Comparison of ENCODE assay signal across 14 cellular contexts in the genomic region with DNA sequence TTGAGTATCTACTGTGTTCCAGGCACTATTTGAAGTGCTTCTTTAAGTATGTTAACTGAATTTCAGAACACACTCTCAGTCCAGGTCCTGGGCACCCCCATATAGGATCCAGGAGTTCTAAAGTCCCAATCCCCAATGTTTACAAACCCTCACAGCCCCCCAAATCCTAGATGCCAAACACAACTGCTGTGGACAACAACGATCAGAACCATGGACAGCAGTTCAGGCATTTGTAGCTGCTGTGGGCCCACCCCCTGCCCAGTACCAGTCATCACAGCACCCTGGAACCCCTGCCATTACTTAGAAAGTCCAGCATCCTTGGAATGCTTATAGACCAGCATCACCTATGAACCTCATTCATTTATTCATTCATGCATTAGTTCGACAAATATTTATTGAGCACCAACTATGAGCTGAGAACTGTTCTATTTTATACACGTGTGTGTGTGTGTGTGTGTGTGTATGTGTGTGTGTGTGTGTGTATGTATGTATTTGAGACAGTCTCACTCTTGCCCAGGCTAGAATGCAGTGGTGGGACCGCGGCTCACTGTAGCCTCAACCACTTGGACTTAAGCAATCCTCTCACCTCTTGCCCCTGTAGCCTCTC. TPM values are rescaled to one million over a fixed set of nuclear protein-coding genes. Genes with fewer than 3 reads are reported as not detected.
A peak's percentile ranks its signal among the peaks of the same experiment; 100 is the strongest.
DNase-seq lines count a peak whose midpoint lies in the region; ATAC-seq and TF ChIP-seq lines count a peak whose summit lies in the region.
"Had no signal": no experiment of that assay in that cellular context is flagged by ENCODE, and none has a peak within 500 bp of the region (broad histone marks: within the 10 kb centered on the region; RNA-seq: fewer than 3 reads in every experiment).

No MANE protein-coding gene starts in this region.

- peaks cover 5% of the 10 kb centered on the region for H3K27me3 Mint-ChIP-seq in activated CD8-positive, alpha-beta T cell treated with anti-CD3 and anti-CD28 coated beads, Interleukin-2, amount 10 ng/mL, durations not matched to agents 7 days and 5 days (ENCODE audit: low read depth)
- H3K27me3 Mint-ChIP-seq in activated T-helper 1 cell treated with anti-CD3 and anti-CD28 coated beads, Interleukin-12 subunit alpha, Interleukin-12 subunit beta, Interleukin-2, Interleukin-4 antibody, amounts not matched to agents 30 ng/mL and 10 ng/mL and 1 ng/mL, durations not matched to agents 14 hours and 24 hours and 36 hours (ENCODE audit: insufficient read depth), result peaks cover 9% of the 10 kb centered on the region

- H3K23ac ChIP-seq in IMR-90 (ENCODE audit: low read depth, low read length), result no peak overlapping the region

- H4K91ac ChIP-seq in IMR-90 (ENCODE audit: insufficient read depth, low read depth, low read length), result no peak overlapping the region

- no peaks in the 10 kb centered on the region for H3K36me3 ChIP-seq in DND-41 (ENCODE audit: insufficient read depth, low read length)
- H3K36me3 ChIP-seq in IMR-90 (ENCODE audit: control insufficient read depth, insufficient read depth, low read length), result no peaks in the 10 kb centered on the region
- no peaks in the 10 kb centered on the region for H3K36me3 ChIP-seq in ovary
- no peaks in the 10 kb centered on the region for H3K36me3 ChIP-seq in lower lobe of right lung

- H3K79me1 ChIP-seq in IMR-90 (ENCODE audit: low read depth in 1 of 2, low read length in 2 of 2), result no peaks in the 10 kb centered on the region

- TF ChIP-seq EP300 in ovary (IDR thresholded peaks at IDR 0.05), result no peak

- H3K4me3 Mint-ChIP-seq in activated CD8-positive, alpha-beta T cell treated with anti-CD3 and anti-CD28 coated beads, Interleukin-2, amount 10 ng/mL, durations not matched to agents 7 days and 5 days, result no peak overlapping the region
- no peak overlapping the region for H3K4me3 Mint-ChIP-seq in activated T-helper 1 cell treated with anti-CD3 and anti-CD28 coated beads, Interleukin-12 subunit alpha, Interleukin-12 subunit beta, Interleukin-2, Interleukin-4 antibody, amounts not matched to agents 30 ng/mL and 10 ng/mL and 1 ng/mL, durations not matched to agents 14 hours and 24 hours and 36 hours
- H3K4me3 Mint-ChIP-seq: activated CD8-positive, alpha-beta memory T cell treated with anti-CD3 and anti-CD28 coated beads, Interleukin-2, amount 10 ng/mL, durations not matched to agents 7 days and 5 days; brain had no signal

- no peak overlapping the region for H3K14ac ChIP-seq in IMR-90 (replicated peaks; ENCODE audit: low read depth, low read length)

- H3K4me1 Mint-ChIP-seq in activated CD8-positive, alpha-beta T cell treated with anti-CD3 and anti-CD28 coated beads, Interleukin-2, amount 10 ng/mL, durations not matched to agents 7 days and 5 days (ENCODE audit: low read depth), result no peaks in the 10 kb centered on the region
- H3K4me1 Mint-ChIP-seq in activated T-helper 1 cell treated with anti-CD3 and anti-CD28 coated beads, Interleukin-12 subunit alpha, Interleukin-12 subunit beta, Interleukin-2, Interleukin-4 antibody, amounts not matched to agents 30 ng/mL and 10 ng/mL and 1 ng/mL, durations not matched to agents 14 hours and 24 hours and 36 hours (ENCODE audit: low read depth), result no peaks in the 10 kb centered on the region
- H3K4me1 Mint-ChIP-seq: activated CD8-positive, alpha-beta memory T cell treated with anti-CD3 and anti-CD28 coated beads, Interleukin-2, amount 10 ng/mL, durations not matched to agents 7 days and 5 days; brain had no signal

- no peak overlapping the region for H3K4ac ChIP-seq in IMR-90 (ENCODE audit: low read depth, low read length)

- TF ChIP-seq CTCF in DND-41 (IDR thresholded peaks at IDR 0.05; ENCODE audit: borderline replicate concordance, extremely low read depth, low read length, poor library complexity, severe bottlenecking) (no peak), IMR-90 (conservative IDR thresholded peaks at IDR 0.05; ENCODE audit: low read depth, low read length) (no peak), ovary (IDR thresholded peaks at IDR 0.05) (no peak), lower lobe of right lung (IDR thresholded peaks at IDR 0.05) (no peak)

- H4K20me1 ChIP-seq in DND-41 (ENCODE audit: insufficient read depth, low read length) (no peaks in the 10 kb centered on the region), IMR-90 (ENCODE audit: insufficient read depth, low read length) (no peaks in the 10 kb centered on the region)

- H3K27ac ChIP-seq in DND-41 (ENCODE audit: low read length) (no peak overlapping the region), IMR-90 (ENCODE audit: insufficient read depth, low read length) (no peak overlapping the region), ovary (no peak overlapping the region), lower lobe of right lung (no peak overlapping the region)
- H3K27ac ChIP-seq: epithelial cell of prostate had no signal

- in situ Hi-C loops in IMR-90 (cut with MboI; ENCODE audit: low sequenced_read_pairs), result no loop called here

- H3K9me3 ChIP-seq in DND-41 (ENCODE audit: insufficient read depth, low read length, severe bottlenecking), result no peaks in the 10 kb centered on the region
- no peaks in the 10 kb centered on the region for H3K9me3 ChIP-seq in IMR-90 (ENCODE audit: control insufficient read depth, insufficient read depth, low read length)
- H3K9me3 ChIP-seq in ovary, result no peaks in the 10 kb centered on the region
- no peaks in the 10 kb centered on the region for H3K9me3 ChIP-seq in lower lobe of right lung

- H3K9me1 ChIP-seq in IMR-90 (ENCODE audit: insufficient read depth, low read length), result no peaks in the 10 kb centered on the region

- no peak overlapping the region for H3K27ac Mint-ChIP-seq in activated CD8-positive, alpha-beta T cell treated with anti-CD3 and anti-CD28 coated beads, Interleukin-2, amount 10 ng/mL, durations not matched to agents 7 days and 5 days
- no peak overlapping the region for H3K27ac Mint-ChIP-seq in activated T-helper 1 cell treated with anti-CD3 and anti-CD28 coated beads, Interleukin-12 subunit alpha, Interleukin-12 subunit beta, Interleukin-2, Interleukin-4 antibody, amounts not matched to agents 30 ng/mL and 10 ng/mL and 1 ng/mL, durations not matched to agents 14 hours and 24 hours and 36 hours
- H3K27ac Mint-ChIP-seq: activated CD8-positive, alpha-beta memory T cell treated with anti-CD3 and anti-CD28 coated beads, Interleukin-2, amount 10 ng/mL, durations not matched to agents 7 days and 5 days; brain had no signal

- H3K9ac ChIP-seq in DND-41 (ENCODE audit: low read depth, low read length), result no peak overlapping the region
- H3K9ac ChIP-seq in IMR-90 (ENCODE audit: low read depth, low read length), result no peak overlapping the region

- H3K27me3 ChIP-seq in DND-41 (ENCODE audit: insufficient read depth, low read length, poor library complexity) (no peaks in the 10 kb centered on the region), IMR-90 (ENCODE audit: control insufficient read depth, insufficient read depth, low read length) (peaks cover 9% of the 10 kb centered on the region), ovary (no peaks in the 10 kb centered on the region), lower lobe of right lung (ENCODE audit: low read depth) (peaks cover 22% of the 10 kb centered on the region)

- no peak for TF ChIP-seq POLR2A in IMR-90 (IDR thresholded peaks at IDR 0.05; ENCODE audit: low read depth, low read length)
- TF ChIP-seq POLR2A in ovary (IDR thresholded peaks at IDR 0.05), result no peak

- no peak overlapping the region for H3K18ac ChIP-seq in IMR-90 (ENCODE audit: low read depth, low read length)

- peak; percentile 83 for ATAC-seq in DND-41 (ENCODE audit: insufficient read depth, low read depth)
- ATAC-seq in IMR-90 (ENCODE audit: low read depth), result peak; percentile 60; the same call in 1 of the 2 replicates
- no peak for ATAC-seq in activated CD8-positive, alpha-beta T cell treated with anti-CD3 and anti-CD28 coated beads, Interleukin-2, amount 10 ng/mL, durations not matched to agents 7 days and 5 days
- no peak for ATAC-seq in lower lobe of right lung
- ATAC-seq: activated CD8-positive, alpha-beta memory T cell treated with anti-CD3 and anti-CD28 coated beads, Interleukin-2, amount 10 ng/mL, durations not matched to agents 7 days and 5 days had no signal

- 14% methylated on average over 1 of the region's 5 CpGs; no CpG with 5 or more reads in 1 of the 2 experiments for WGBS in IMR-90 (ENCODE audit: extremely low coverage in 2 of 2, insufficient read length in 1 of 2), 2 experiments
- WGBS in ovary, 3 donors, result 34 to 36% (median 36%) methylated on average over 5 of the region's 5 CpGs

- CTCF ChIA-PET in IMR-90 (lab: Yijun Ruan, JAX), result no interaction called here
- CTCF ChIA-PET in activated CD8-positive, alpha-beta T cell treated with anti-CD3 and anti-CD28 coated beads, Interleukin-2, amount 10 ng/mL, durations not matched to agents 7 days and 5 days (lab: Charles Lee), result interaction anchor here (1.4 kb wide), 1 partner anchor 17 kb away, joined by 4 read pairs; no protein-coding TSS in a partner anchor

- no peak overlapping the region for H3K56ac ChIP-seq in IMR-90 (ENCODE audit: extremely low read depth, insufficient read depth, low read length)

- H3K36me3 Mint-ChIP-seq in activated CD8-positive, alpha-beta T cell treated with anti-CD3 and anti-CD28 coated beads, Interleukin-2, amount 10 ng/mL, durations not matched to agents 7 days and 5 days (ENCODE audit: low read depth), result no peaks in the 10 kb centered on the region
- H3K36me3 Mint-ChIP-seq in activated T-helper 1 cell treated with anti-CD3 and anti-CD28 coated beads, Interleukin-12 subunit alpha, Interleukin-12 subunit beta, Interleukin-2, Interleukin-4 antibody, amounts not matched to agents 30 ng/mL and 10 ng/mL and 1 ng/mL, durations not matched to agents 14 hours and 24 hours and 36 hours (ENCODE audit: low read depth), result no peaks in the 10 kb centered on the region
- H3K36me3 Mint-ChIP-seq: activated CD8-positive, alpha-beta memory T cell treated with anti-CD3 and anti-CD28 coated beads, Interleukin-2, amount 10 ng/mL, durations not matched to agents 7 days and 5 days; brain had no signal

- H2BK120ac ChIP-seq in IMR-90 (ENCODE audit: low read depth, low read length), result no peak overlapping the region

- no peak overlapping the region for H3K4me2 ChIP-seq in DND-41 (ENCODE audit: insufficient read depth, low read length)
- no peak overlapping the region for H3K4me2 ChIP-seq in IMR-90 (ENCODE audit: low read depth, low read length)

- no peak overlapping the region for H2AK5ac ChIP-seq in IMR-90 (ENCODE audit: low read depth, low read length)

- no peaks in the 10 kb centered on the region for H3K79me2 ChIP-seq in DND-41 (ENCODE audit: insufficient read depth, low read length)

- H2AFZ ChIP-seq in DND-41 (ENCODE audit: low read depth, low read length) (no peak overlapping the region), IMR-90 (replicated peaks; ENCODE audit: low read length, poor library complexity) (no peak overlapping the region)

- no peak overlapping the region for H3K4me3 ChIP-seq in DND-41 (ENCODE audit: low read depth in 1 of 2, low read length in 2 of 2)
- H3K4me3 ChIP-seq in IMR-90 (ENCODE audit: insufficient read depth, low read depth, low read length), result no peak overlapping the region
- H3K4me3 ChIP-seq in ovary, result no peak overlapping the region
- H3K4me3 ChIP-seq in lower lobe of right lung, result no peak overlapping the region

- peak; percentile 53 for DNase-seq in DND-41
- peak; percentile 26 for DNase-seq in IMR-90
- peak; percentile 56 for DNase-seq in activated CD8-positive, alpha-beta T cell treated with anti-CD3 and anti-CD28 coated beads, Interleukin-2, amount 10 ng/mL, durations not matched to agents 7 days and 5 days
- peak; percentile 68 for DNase-seq in islet precursor cell
- DNase-seq in activated T-helper 1 cell treated with anti-CD3 and anti-CD28 coated beads, Interleukin-12 subunit alpha, Interleukin-12 subunit beta, Interleukin-2, Interleukin-4 antibody, amounts not matched to agents 30 ng/mL and 10 ng/mL and 1 ng/mL, durations not matched to agents 14 hours and 24 hours and 36 hours (ENCODE audit: low spot score), result no peak
- no peak for DNase-seq in ovary
- DNase-seq in posterior vena cava (ENCODE audit: low spot score), result no peak
- DNase-seq in lower lobe of right lung, result no peak
- DNase-seq: activated CD8-positive, alpha-beta memory T cell treated with anti-CD3 and anti-CD28 coated beads, Interleukin-2, amount 10 ng/mL, durations not matched to agents 7 days and 5 days; NCI-H1417; NCI-H774; T-helper 1 cell had no signal

- no peak overlapping the region for H2BK5ac ChIP-seq in IMR-90 (ENCODE audit: low read depth, low read length, poor library complexity, severe bottlenecking)

- H3K4me1 ChIP-seq in DND-41 (ENCODE audit: insufficient read depth, low read length) (no peaks in the 10 kb centered on the region), IMR-90 (ENCODE audit: control insufficient read depth, insufficient read depth, low read length) (no peaks in the 10 kb centered on the region), ovary (ENCODE audit: insufficient read depth) (no peaks in the 10 kb centered on the region), lower lobe of right lung (no peaks in the 10 kb centered on the region)

- H2BK20ac ChIP-seq in IMR-90 (ENCODE audit: low read depth, low read length), result no peak overlapping the region

- dilution Hi-C loops in IMR-90 (cut with HindIII; ENCODE audit: low sequenced_read_pairs, unreplicated experiment), result no loop called here

- H4K8ac ChIP-seq in IMR-90 (ENCODE audit: low read depth in 2 of 2, low read length in 2 of 2), result no peak overlapping the region

- POLR2A ChIA-PET in IMR-90 (lab: Charles Lee; ENCODE audit: unreplicated experiment), result no interaction called here
- POLR2A ChIA-PET in activated CD8-positive, alpha-beta T cell treated with anti-CD3 and anti-CD28 coated beads, Interleukin-2, amount 10 ng/mL, durations not matched to agents 7 days and 5 days (lab: Charles Lee), result interaction anchor here (0.8 kb wide), 1 partner anchor 9 kb away, joined by 3 read pairs; no protein-coding TSS in a partner anchor

- H3K9me3 Mint-ChIP-seq in activated CD8-positive, alpha-beta T cell treated with anti-CD3 and anti-CD28 coated beads, Interleukin-2, amount 10 ng/mL, durations not matched to agents 7 days and 5 days (ENCODE audit: insufficient read depth), result no peaks in the 10 kb centered on the region
- no peaks in the 10 kb centered on the region for H3K9me3 Mint-ChIP-seq in activated T-helper 1 cell treated with anti-CD3 and anti-CD28 coated beads, Interleukin-12 subunit alpha, Interleukin-12 subunit beta, Interleukin-2, Interleukin-4 antibody, amounts not matched to agents 30 ng/mL and 10 ng/mL and 1 ng/mL, durations not matched to agents 14 hours and 24 hours and 36 hours
- H3K9me3 Mint-ChIP-seq: brain had no signal

- TF ChIP-seq RAD21 in IMR-90 (IDR thresholded peaks at IDR 0.05; ENCODE audit: low read length), result no peak

- H2AK9ac ChIP-seq in IMR-90 (replicated peaks; ENCODE audit: low read depth, low read length, poor library complexity), result no peak overlapping the region

- no peak overlapping the region for H2BK15ac ChIP-seq in IMR-90 (ENCODE audit: low read depth, low read length)

- BruUV-seq in IMR-90 (replicated peaks; lab: Mats Ljungman, UMichigan), result no TSS peak

- H4K5ac ChIP-seq in IMR-90 (ENCODE audit: low read depth, low read length), result no peak overlapping the region

- intact Hi-C loops in IMR-90 (cut with micrococcal nuclease), result loop anchor here (1.0 kb wide), 1 partner anchor 12 kb away; no protein-coding TSS in a partner anchor
- intact Hi-C loops in activated T-helper 1 cell treated with anti-CD3 and anti-CD28 coated beads, Interleukin-12 subunit alpha, Interleukin-12 subunit beta, Interleukin-2, Interleukin-4 antibody, amounts not matched to agents 30 ng/mL and 10 ng/mL and 1 ng/mL, durations not matched to agents 14 hours and 24 hours and 36 hours (cut with micrococcal nuclease), result loop anchor here (1.0 kb wide), 1 partner anchor 12 kb away; no protein-coding TSS in a partner anchor
- intact Hi-C loops in ovary (cut with DNase I), result no loop called here
- intact Hi-C loops in posterior vena cava (cut with DNase I), result no loop called here
- intact Hi-C loops in lower lobe of right lung (cut with DNase I), result no loop called here

RNA-seq across cellular contexts. Expression of a gene that starts 19.3 kb away (rescaled TPM):
- total RNA-seq in IMR-90 (2012; rRNA removed) (4.8 and 5.0 TPM in 2 replicates), ovary (10 to 100 TPM; 17.0 to 78.6 (median 20.2) TPM), posterior vena cava (10 to 100 TPM; 11.2 to 13.3 TPM), lower lobe of right lung (14.4 TPM)
- polyA plus RNA-seq in IMR-90 (2012; rRNA removed) (9.9 and 13.2 TPM in 2 replicates), ovary (10 to 100 TPM; 11.2 to 21.6 TPM)
- polyA plus RNA-seq in IMR-90 (2012; cell fraction: cytosol; rRNA removed), result 23.8 and 28.6 TPM in 2 replicates
- polyA plus RNA-seq in IMR-90 (2012; cell fraction: nucleus; rRNA removed; ENCODE audit: low replicate concordance), result 7.2 and 13.6 TPM in 2 replicates
- total RNA-seq in activated CD8-positive, alpha-beta T cell treated with anti-CD3 and anti-CD28 coated beads, Interleukin-2, amount 10 ng/mL, durations not matched to agents 7 days and 5 days, result 10 to 100 TPM; 20.1 to 21.4 TPM
- 21.2 and 24.5 TPM in 2 replicates for total RNA-seq in activated T-helper 1 cell treated with anti-CD3 and anti-CD28 coated beads, Interleukin-12 subunit alpha, Interleukin-12 subunit beta, Interleukin-2, Interleukin-4 antibody, amounts not matched to agents 30 ng/mL and 10 ng/mL and 1 ng/mL, durations not matched to agents 14 hours and 24 hours and 36 hours

RNA-seq across cellular contexts. Expression of a gene that starts 32.9 kb away (rescaled TPM):
- total RNA-seq in IMR-90 (2012; rRNA removed), result not detected in 2 replicates
- 0.27 and 0.34 TPM in 2 replicates for polyA plus RNA-seq in IMR-90 (2012; rRNA removed)
- polyA plus RNA-seq in IMR-90 (2012; cell fraction: cytosol; rRNA removed), result 0.09 and 0.19 TPM in 2 replicates
- polyA plus RNA-seq in IMR-90 (2012; cell fraction: nucleus; rRNA removed; ENCODE audit: low replicate concordance), result 3.7 and 5.4 TPM in 2 replicates
- total RNA-seq in activated CD8-positive, alpha-beta T cell treated with anti-CD3 and anti-CD28 coated beads, Interleukin-2, amount 10 ng/mL, durations not matched to agents 7 days and 5 days, result 1 to 10 TPM; 1.8 to 2.6 TPM
- total RNA-seq in activated T-helper 1 cell treated with anti-CD3 and anti-CD28 coated beads, Interleukin-12 subunit alpha, Interleukin-12 subunit beta, Interleukin-2, Interleukin-4 antibody, amounts not matched to agents 30 ng/mL and 10 ng/mL and 1 ng/mL, durations not matched to agents 14 hours and 24 hours and 36 hours, result 1.7 and 1.8 TPM in 2 replicates
- 1 to 10 TPM in 4 of 7 donors, under 1 TPM in 3; 0.43 to 2.6 (median 1.7) TPM for total RNA-seq in ovary
- under 1 TPM; 0.37 to 0.48 TPM for polyA plus RNA-seq in ovary
- under 1 TPM; 0.24 to 0.93 TPM for total RNA-seq in posterior vena cava
- 8.9 TPM for total RNA-seq in lower lobe of right lung

RNA-seq across cellular contexts. Expression of a gene that starts 38.3 kb away (rescaled TPM):
- total RNA-seq in IMR-90 (2012; rRNA removed), result 10.3 and 12.9 TPM in 2 replicates
- polyA plus RNA-seq in IMR-90 (2012; rRNA removed), result 38.7 and 42.7 TPM in 2 replicates
- polyA plus RNA-seq in IMR-90 (2012; cell fraction: cytosol; rRNA removed), result 21.2 and 48.6 TPM in 2 replicates
- 120 and 144 TPM in 2 replicates for polyA plus RNA-seq in IMR-90 (2012; cell fraction: nucleus; rRNA removed; ENCODE audit: low replicate concordance)
- 10 to 100 TPM; 43.3 to 47.2 TPM for total RNA-seq in activated CD8-positive, alpha-beta T cell treated with anti-CD3 and anti-CD28 coated beads, Interleukin-2, amount 10 ng/mL, durations not matched to agents 7 days and 5 days
- total RNA-seq in activated T-helper 1 cell treated with anti-CD3 and anti-CD28 coated beads, Interleukin-12 subunit alpha, Interleukin-12 subunit beta, Interleukin-2, Interleukin-4 antibody, amounts not matched to agents 30 ng/mL and 10 ng/mL and 1 ng/mL, durations not matched to agents 14 hours and 24 hours and 36 hours, result 48.3 and 60.6 TPM in 2 replicates
- total RNA-seq in ovary, result 10 to 100 TPM; 12.7 to 25.5 (median 18.6) TPM
- 10 to 100 TPM; 17.7 to 18.3 TPM for polyA plus RNA-seq in ovary
- total RNA-seq in posterior vena cava, result 10 to 100 TPM; 10.8 to 14.4 TPM
- 21.0 TPM for total RNA-seq in lower lobe of right lung

RNA-seq across cellular contexts. Expression of a gene that starts 39.5 kb away (rescaled TPM):
- total RNA-seq in IMR-90 (2012; rRNA removed) (0.36 and 0.56 TPM in 2 replicates), ovary (10 to 100 TPM; 10.6 to 31.2 (median 21.9) TPM), posterior vena cava (10 to 100 TPM; 13.3 to 14.2 TPM), lower lobe of right lung (14.6 TPM)
- polyA plus RNA-seq in IMR-90 (2012; rRNA removed) (4.8 TPM in 2 replicates), ovary (10 to 100 TPM in 1 of 2 donors, 1 to 10 TPM in 1; 6.4 to 13.4 TPM)
- polyA plus RNA-seq in IMR-90 (2012; cell fraction: cytosol; rRNA removed), result 6.2 and 9.8 TPM in 2 replicates
- polyA plus RNA-seq in IMR-90 (2012; cell fraction: nucleus; rRNA removed; ENCODE audit: low replicate concordance), result 2.0 and 6.4 TPM in 2 replicates
- 10 to 100 TPM in 1 of 2 experiments, 1 to 10 TPM in 1; 9.8 to 10.3 TPM for total RNA-seq in activated CD8-positive, alpha-beta T cell treated with anti-CD3 and anti-CD28 coated beads, Interleukin-2, amount 10 ng/mL, durations not matched to agents 7 days and 5 days
- total RNA-seq in activated T-helper 1 cell treated with anti-CD3 and anti-CD28 coated beads, Interleukin-12 subunit alpha, Interleukin-12 subunit beta, Interleukin-2, Interleukin-4 antibody, amounts not matched to agents 30 ng/mL and 10 ng/mL and 1 ng/mL, durations not matched to agents 14 hours and 24 hours and 36 hours, result 11.6 and 13.6 TPM in 2 replicates

RNA-seq across cellular contexts. Expression of a gene that starts 57.0 kb away (rescaled TPM):
- total RNA-seq in IMR-90 (2012; rRNA removed) (5.0 and 5.4 TPM in 2 replicates), ovary (10 to 100 TPM; 16.1 to 82.5 (median 54.9) TPM), posterior vena cava (10 to 100 TPM; 30.4 to 32.0 TPM), lower lobe of right lung (8.1 TPM)
- polyA plus RNA-seq in IMR-90 (2012; rRNA removed) (24.4 and 28.7 TPM in 2 replicates), ovary (10 to 100 TPM; 34.3 to 91.3 TPM)
- polyA plus RNA-seq in IMR-90 (2012; cell fraction: cytosol; rRNA removed), result 19.6 and 32.6 TPM in 2 replicates
- polyA plus RNA-seq in IMR-90 (2012; cell fraction: nucleus; rRNA removed; ENCODE audit: low replicate concordance), result 15.2 and 35.7 TPM in 2 replicates
- 1 to 10 TPM in 1 of 2 experiments, under 1 TPM in 1; 0.74 to 1.7 TPM for total RNA-seq in activated CD8-positive, alpha-beta T cell treated with anti-CD3 and anti-CD28 coated beads, Interleukin-2, amount 10 ng/mL, durations not matched to agents 7 days and 5 days
- 2.2 and 4.4 TPM in 2 replicates for total RNA-seq in activated T-helper 1 cell treated with anti-CD3 and anti-CD28 coated beads, Interleukin-12 subunit alpha, Interleukin-12 subunit beta, Interleukin-2, Interleukin-4 antibody, amounts not matched to agents 30 ng/mL and 10 ng/mL and 1 ng/mL, durations not matched to agents 14 hours and 24 hours and 36 hours

Comparison
In these comparisons a context has a peak if more than half of its experiments do, and no peak if none do; other contexts are left out.
1. ATAC-seq: peak in DND-41 (single experiment) and IMR-90 (single experiment); none in activated CD8-positive, alpha-beta T cell treated with anti-CD3 and anti-CD28 coated beads, Interleukin-2, amount 10 ng/mL, durations not matched to agents 7 days and 5 days (single experiment) and lower lobe of right lung (0 of 2).
2. DNase-seq: peak in DND-41 (single experiment), IMR-90 (single experiment), activated CD8-positive, alpha-beta T cell treated with anti-CD3 and anti-CD28 coated beads, Interleukin-2, amount 10 ng/mL, durations not matched to agents 7 days and 5 days (single experiment) and islet precursor cell (single experiment); none in activated T-helper 1 cell treated with anti-CD3 and anti-CD28 coated beads, Interleukin-12 subunit alpha, Interleukin-12 subunit beta, Interleukin-2, Interleukin-4 antibody, amounts not matched to agents 30 ng/mL and 10 ng/mL and 1 ng/mL, durations not matched to agents 14 hours and 24 hours and 36 hours (single experiment), ovary (0 of 5), posterior vena cava (single experiment) and lower lobe of right lung (single experiment).
3. intact Hi-C loops: an anchor here in IMR-90 (1.0 kb wide) and activated T-helper 1 cell treated with anti-CD3 and anti-CD28 coated beads, Interleukin-12 subunit alpha, Interleukin-12 subunit beta, Interleukin-2, Interleukin-4 antibody, amounts not matched to agents 30 ng/mL and 10 ng/mL and 1 ng/mL, durations not matched to agents 14 hours and 24 hours and 36 hours (1.0 kb wide); none called in ovary, posterior vena cava and lower lobe of right lung.